Comparison of ENCODE assay signal across 1 cellular context in genomic region chr7:128827971-128828711, GRCh38.
TF ChIP-seq lines count a peak whose summit lies in the region.

No MANE protein-coding gene starts in this region.

TF ChIP-seq in A549, 52 proteins besides CTCF, POLR2A, EP300 and RAD21 (continued from another document):
- TF ChIP-seq HMGXB4 (CRISPR knock-in tag; IDR thresholded peaks at IDR 0.05; ENCODE audit: borderline replicate concordance) (no peak), MAFK (IDR thresholded peaks at IDR 0.05; ENCODE audit: partially characterized antibody) (no peak), EHF (CRISPR knock-in tag; IDR thresholded peaks at IDR 0.05) (no peak), HES2 (IDR thresholded peaks at IDR 0.05) (no peak), RCOR1 (IDR thresholded peaks at IDR 0.05; ENCODE audit: low read depth, low read length) (no peak), MAZ (IDR thresholded peaks at IDR 0.05; ENCODE audit: borderline replicate concordance, low read depth, low read length) (no peak), REST (IDR thresholded peaks at IDR 0.05) (no peak), CBX8 (IDR thresholded peaks at IDR 0.05) (no peak), SMC3 (IDR thresholded peaks at IDR 0.05) (no peak), HEYL (CRISPR knock-in tag; IDR thresholded peaks at IDR 0.05) (no peak), KDM1A (IDR thresholded peaks at IDR 0.05; ENCODE audit: low read depth) (no peak), SREBF2 (IDR thresholded peaks at IDR 0.05) (no peak), EHMT2 (IDR thresholded peaks at IDR 0.05; ENCODE audit: low read depth) (no peak)
